Comparison of ENCODE assay signal across 8 cellular contexts in the genomic region with DNA sequence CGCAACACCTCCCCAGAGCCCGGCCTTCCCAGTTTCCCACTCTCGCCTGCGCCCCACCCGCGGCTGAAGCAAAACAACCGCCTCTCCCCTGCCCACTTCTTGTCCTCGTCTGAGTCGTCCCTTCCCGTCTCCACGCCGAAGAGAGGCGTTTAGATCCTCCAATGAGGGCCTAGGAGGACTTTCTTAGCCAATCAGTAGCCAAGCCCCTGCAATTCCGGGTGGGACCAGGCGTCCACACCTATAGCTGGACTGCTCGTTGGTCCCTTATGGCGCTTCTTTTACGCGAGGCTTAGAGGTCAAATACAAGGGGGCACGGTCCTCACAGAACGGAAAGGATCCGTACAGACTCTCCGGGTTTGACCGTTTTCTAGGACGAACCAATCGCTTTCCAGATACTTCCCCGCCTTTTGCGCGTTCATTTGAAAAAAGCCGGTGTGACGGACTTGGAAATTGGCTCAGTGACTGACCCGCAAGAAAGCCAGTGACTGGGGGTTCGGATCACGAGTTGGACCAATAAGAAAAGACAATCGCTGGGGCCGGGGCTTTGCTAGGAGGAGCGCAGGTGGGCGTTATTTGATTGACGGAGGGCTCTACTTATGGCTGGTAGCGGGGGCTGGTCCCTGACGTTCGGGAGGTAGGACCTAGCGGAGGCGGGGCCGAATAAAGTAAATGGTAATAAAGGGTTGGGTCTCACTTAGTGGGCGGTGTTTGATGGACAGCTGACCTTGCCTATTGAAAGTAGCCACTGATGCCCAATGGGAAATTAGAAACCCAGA.
DNase-seq lines count a peak whose midpoint lies in the region; ATAC-seq and TF ChIP-seq lines count a peak whose summit lies in the region.

No MANE protein-coding gene starts in this region.

- H3K4me3 Mint-ChIP-seq in central memory CD8-positive, alpha-beta T cell, result peak overlapping the region; percentile 87

- peak overlapping the region; percentile 62 for H3K4me3 ChIP-seq in AG09309 (ENCODE audit: control insufficient read depth, low read depth, low read length)

- ATAC-seq in GM19025 (IDR thresholded peaks at IDR 0.05; ENCODE audit: low read depth, unreplicated experiment), result peak; percentile 80
- ATAC-seq in HG03280 (IDR thresholded peaks at IDR 0.05; ENCODE audit: unreplicated experiment), result peak; percentile 80
- ATAC-seq in central memory CD8-positive, alpha-beta T cell (replicated peaks; ENCODE audit: extremely low read depth, poor library complexity, severe bottlenecking), result peak; percentile 84

- H3K36me3 Mint-ChIP-seq in central memory CD8-positive, alpha-beta T cell (ENCODE audit: insufficient read depth), result peaks cover 24% of the 10 kb centered on the region

- H3K27me3 Mint-ChIP-seq in central memory CD8-positive, alpha-beta T cell, result no peaks in the 10 kb centered on the region

- peak overlapping the region; percentile 96 for H3K27ac Mint-ChIP-seq in central memory CD8-positive, alpha-beta T cell (ENCODE audit: low read depth)

- DNase-seq in AG09309 (ENCODE audit: low read depth) (peak; percentile 100), NCI-H345 (lab: John Stamatoyannopoulos, UW) (peak; percentile 100), inferior parietal cortex (ENCODE audit: extremely low spot score) (peak; percentile 99), smooth muscle cell of the brain vasculature (ENCODE audit: low read depth, low spot score) (peak; percentile 99)
- peak; percentile 94 for DNase-seq in activated CD4-positive, CD25-positive, alpha-beta regulatory T cell treated with anti-CD3 and anti-CD28 coated beads, Interleukin-2, amount 50 U/mL, for 16 hours (ENCODE audit: low read depth, low spot score)
- DNase-seq in central memory CD8-positive, alpha-beta T cell (ENCODE audit: low spot score in 2 of 2), result peak; percentile 86 to 99

- peaks cover 33% of the 10 kb centered on the region for H3K4me1 Mint-ChIP-seq in central memory CD8-positive, alpha-beta T cell

- TF ChIP-seq CTCF in AG09309 (IDR thresholded peaks at IDR 0.05; ENCODE audit: control insufficient read depth, insufficient read depth, low read depth, low read length, missing control alignments), result no peak

- no peaks in the 10 kb centered on the region for H3K9me3 Mint-ChIP-seq in central memory CD8-positive, alpha-beta T cell

Comparison
In these comparisons a context has a peak if more than half of its experiments do, and no peak if none do; other contexts are left out.
1. Peak in every context shown above with its lines: DNase-seq, ATAC-seq and H3K4me3 ChIP-seq.